1 cellular context compared by ENCODE assay signal in genomic region chr3:140470962-140471361, GRCh38.
TF ChIP-seq lines count a peak whose summit lies in the region.

No MANE protein-coding gene starts in this region.

TF ChIP-seq in SK-N-SH, 30 proteins besides CTCF, POLR2A, EP300 and RAD21 (continued from another document):
- TF ChIP-seq REST (IDR thresholded peaks at IDR 0.05; ENCODE audit: low read depth, low read length), result no peak
- TF ChIP-seq EZH2phosphoT487 (IDR thresholded peaks at IDR 0.05; ENCODE audit: borderline replicate concordance, low read depth), result no peak
- TF ChIP-seq TEAD4 (IDR thresholded peaks at IDR 0.05; ENCODE audit: borderline replicate concordance, insufficient read depth), result no peak
- no peak for TF ChIP-seq JUND (IDR thresholded peaks at IDR 0.05)
- TF ChIP-seq POLR2AphosphoS5 (IDR thresholded peaks at IDR 0.05; ENCODE audit: low read depth, low read length), result no peak
- TF ChIP-seq USF1 (IDR thresholded peaks at IDR 0.05; ENCODE audit: borderline replicate concordance, low read depth), result no peak
- TF ChIP-seq FOXM1 (IDR thresholded peaks at IDR 0.05; ENCODE audit: low read depth), result no peak
- TF ChIP-seq PBX3 (IDR thresholded peaks at IDR 0.05), result no peak
- no peak for TF ChIP-seq TCF12 (IDR thresholded peaks at IDR 0.05)
- no peak for TF ChIP-seq MXI1 (IDR thresholded peaks at IDR 0.05; ENCODE audit: low read depth, low read length)
- TF ChIP-seq USF2 (IDR thresholded peaks at IDR 0.05; ENCODE audit: borderline replicate concordance, low read depth, low read length), result no peak
- no peak for TF ChIP-seq GABPA (IDR thresholded peaks at IDR 0.05; ENCODE audit: low read depth)
TF ChIP-seq in SK-N-SH: peak in this region for 0.
